In genomic region chr11:126919147-126919823, GRCh38 we compare ENCODE assay signal across 11 cellular contexts.
DNase-seq lines count a peak whose midpoint lies in the region; ATAC-seq, FAIRE-seq and TF ChIP-seq lines count a peak whose summit lies in the region.
"Had no signal": no experiment of that assay in that cellular context is flagged by ENCODE, and none has a peak within 500 bp of the region (broad histone marks: within the 10 kb centered on the region; RNA-seq: fewer than 3 reads in every experiment).

No MANE protein-coding gene starts in this region.

- H3K27ac ChIP-seq in gastroesophageal sphincter: no peak overlapping the region
- H3K27ac ChIP-seq: PC-9 had no signal

- TF ChIP-seq CTCF in GM13976 (IDR thresholded peaks at IDR 0.05; ENCODE audit: borderline replicate concordance, control extremely low read depth, extremely low read depth, insufficient read depth, missing control alignments) (no peak), gastroesophageal sphincter (IDR thresholded peaks at IDR 0.05) (no peak)

- no peak overlapping the region for H3K4me3 ChIP-seq in gastroesophageal sphincter
- H3K4me3 ChIP-seq: PC-9 had no signal

- H3K9me3 ChIP-seq in gastroesophageal sphincter: no peaks in the 10 kb centered on the region

- WGBS in gastroesophageal sphincter (ENCODE audit: low coverage in 1 of 2), 2 donors: 66 to 100% methylated on average over 1 to 3 of the region's 3 CpGs

- in situ Hi-C loops in GM13976 (cut with MboI; ENCODE audit: low sequenced_read_pairs, unreplicated experiment): no loop called here

- TF ChIP-seq POLR2A in GM12891 (IDR thresholded peaks at IDR 0.05; ENCODE audit: low read depth, low read length): no peak
- TF ChIP-seq POLR2A in gastroesophageal sphincter (IDR thresholded peaks at IDR 0.05): no peak

- FAIRE-seq in GM12891 (lab: Jason Lieb, UNC): no peak
- FAIRE-seq: TTC549 had no signal

- DNase-seq in GM12891 (ENCODE audit: insufficient read length, low spot score): no peak
- DNase-seq in NOMO-1 (lab: John Stamatoyannopoulos, UW; ENCODE audit: unreplicated experiment in 2 of 2): peak; percentile 43 to 77
- no peak for DNase-seq in NCI-H2081 treated with DMSO at 0.1 percent for 48 hours (lab: John Stamatoyannopoulos, UW)
- no peak for DNase-seq in activated CD4-positive, alpha-beta T cell treated with anti-CD3 and anti-CD28 coated beads for 1 hour
- no peak for DNase-seq in GM13976 (ENCODE audit: low spot score)
- DNase-seq: PC-9, substantia nigra had no signal

- peak; percentile 44 for ATAC-seq in GM19467 (IDR thresholded peaks at IDR 0.05; ENCODE audit: unreplicated experiment)
- ATAC-seq in HG03025 (IDR thresholded peaks at IDR 0.05; ENCODE audit: low FRiP score, unreplicated experiment): peak; percentile 44
- no peak for ATAC-seq in gastroesophageal sphincter

- no peaks in the 10 kb centered on the region for H3K4me1 ChIP-seq in gastroesophageal sphincter

- peaks cover 2% of the 10 kb centered on the region for H3K27me3 ChIP-seq in gastroesophageal sphincter

- no peak for TF ChIP-seq EP300 in gastroesophageal sphincter (IDR thresholded peaks at IDR 0.05)

- no peaks in the 10 kb centered on the region for H3K36me3 ChIP-seq in gastroesophageal sphincter

TF ChIP-seq in GM12891, 5 proteins besides CTCF, POLR2A, EP300 and RAD21:
- TF ChIP-seq SPI1 (IDR thresholded peaks at IDR 0.05; ENCODE audit: low read depth, low read length) (peak; percentile 92), POU2F2 (IDR thresholded peaks at IDR 0.05; ENCODE audit: low read depth, low read length) (no peak), TAF1 (IDR thresholded peaks at IDR 0.05; ENCODE audit: low read depth, low read length) (no peak), POLR2AphosphoS5 (IDR thresholded peaks at IDR 0.05; ENCODE audit: low read depth, low read length) (no peak), PAX5 (IDR thresholded peaks at IDR 0.05; ENCODE audit: insufficient read depth, low read length, severe bottlenecking) (no peak)

Comparison
In these comparisons a context has a peak if more than half of its experiments do, and no peak if none do; other contexts are left out.
1. DNase-seq: peak in NOMO-1 (2 of 2); none in GM12891 (single experiment), NCI-H2081 treated with DMSO at 0.1 percent for 48 hours (single experiment), activated CD4-positive, alpha-beta T cell treated with anti-CD3 and anti-CD28 coated beads for 1 hour (single experiment) and GM13976 (single experiment).